ENCODE assay signal across 19 cellular contexts in genomic region chr12:78725951-78726550, GRCh38.
A peak's percentile ranks its signal among the peaks of the same experiment; 100 is the strongest.
DNase-seq lines count a peak whose midpoint lies in the region; ATAC-seq and TF ChIP-seq lines count a peak whose summit lies in the region.
"Had no signal": no experiment of that assay in that cellular context is flagged by ENCODE, and none has a peak within 500 bp of the region (broad histone marks: within the 10 kb centered on the region; RNA-seq: fewer than 3 reads in every experiment).

No MANE protein-coding gene starts in this region.

- peak overlapping the region; percentile 71 for H3K27ac ChIP-seq in VCaP
- H3K27ac ChIP-seq in neuronal stem cell (replicated peaks; ENCODE audit: low read length) = no peak overlapping the region
- H3K27ac ChIP-seq in brain microvascular endothelial cell = no peak overlapping the region
- H3K27ac ChIP-seq: body of pancreas, gastrocnemius medialis, tibial artery had no signal

- no peaks in the 10 kb centered on the region for H3K9me3 ChIP-seq in neuronal stem cell (replicated peaks in 1 of 2; ENCODE audit: control insufficient read depth in 2 of 2, insufficient read depth in 1 of 2, low read depth in 1 of 2, low read length in 2 of 2)
- H3K9me3 ChIP-seq: body of pancreas, gastrocnemius medialis, tibial artery had no signal

- H3K79me1 ChIP-seq in neuronal stem cell (ENCODE audit: low read depth, low read length) = no peaks in the 10 kb centered on the region

- no peak for TF ChIP-seq CTCF in VCaP (conservative IDR thresholded peaks at IDR 0.05)
- no peak for TF ChIP-seq CTCF in brain microvascular endothelial cell (IDR thresholded peaks at IDR 0.05; ENCODE audit: low read depth, low read length, missing control alignments)

- POLR2A ChIA-PET in activated CD4-positive, alpha-beta T cell treated with anti-CD3 and anti-CD28 coated beads, Interleukin-2, amount 10 ng/mL, durations not matched to agents 7 days and 5 days (lab: Charles Lee) = no interaction called here

- no peak overlapping the region for H3K4me3 Mint-ChIP-seq in activated CD4-positive, alpha-beta T cell treated with anti-CD3 and anti-CD28 coated beads, Interleukin-2, amount 10 ng/mL, durations not matched to agents 7 days and 5 days
- H3K4me3 Mint-ChIP-seq: activated B cell treated with CpG ODN at 0.5 μM for 24 hours; activated naive CD8-positive, alpha-beta T cell treated with anti-CD3 and anti-CD28 coated beads for 36 hours; dendritic cell treated with granulocyte-macrophage colony-stimulating factor and Interleukin-4, amounts not matched to agents 40 ng/mL and 50 ng/mL, for 4 days had no signal

- peaks cover 1 to 5% of the 10 kb centered on the region in 2 donors for H3K4me1 ChIP-seq in neuronal stem cell (ENCODE audit: control insufficient read depth in 2 of 2, insufficient read depth in 1 of 2, low read depth in 1 of 2, low read length in 2 of 2)
- H3K4me1 ChIP-seq: body of pancreas, gastrocnemius medialis, tibial artery had no signal

- H4K91ac ChIP-seq in neuronal stem cell (ENCODE audit: low read depth, low read length, poor library complexity) = no peak overlapping the region

- H3K23ac ChIP-seq in neuronal stem cell (ENCODE audit: low read depth, low read length, poor library complexity) = no peak overlapping the region

- in situ Hi-C loops in brain microvascular endothelial cell (cut with HindIII; ENCODE audit: low pct_ligation_motif_present, low sequenced_read_pairs) = no loop called here

- H3K9ac ChIP-seq in neuronal stem cell (ENCODE audit: low read depth, low read length, poor library complexity) = no peak overlapping the region

- no peak overlapping the region for H3K27ac Mint-ChIP-seq in activated CD4-positive, alpha-beta T cell treated with anti-CD3 and anti-CD28 coated beads, Interleukin-2, amount 10 ng/mL, durations not matched to agents 7 days and 5 days
- H3K27ac Mint-ChIP-seq: activated B cell treated with CpG ODN at 0.5 μM for 24 hours; activated naive CD8-positive, alpha-beta T cell treated with anti-CD3 and anti-CD28 coated beads for 36 hours; dendritic cell treated with granulocyte-macrophage colony-stimulating factor and Interleukin-4, amounts not matched to agents 40 ng/mL and 50 ng/mL, for 4 days had no signal

- H3K4ac ChIP-seq in neuronal stem cell (ENCODE audit: low read length) = no peak overlapping the region

- CTCF ChIA-PET in activated CD4-positive, alpha-beta T cell treated with anti-CD3 and anti-CD28 coated beads, Interleukin-2, amount 10 ng/mL, durations not matched to agents 7 days and 5 days (lab: Charles Lee) = no interaction called here

- no peak overlapping the region for H3K18ac ChIP-seq in neuronal stem cell (ENCODE audit: low read length)

- ATAC-seq in GM18868 (IDR thresholded peaks at IDR 0.05; ENCODE audit: unreplicated experiment) = no peak
- ATAC-seq: body of pancreas, gastrocnemius medialis, right cardiac atrium had no signal

- H2BK5ac ChIP-seq in neuronal stem cell (ENCODE audit: low read length) = no peak overlapping the region

- no peaks in the 10 kb centered on the region for H3K27me3 Mint-ChIP-seq in activated CD4-positive, alpha-beta T cell treated with anti-CD3 and anti-CD28 coated beads, Interleukin-2, amount 10 ng/mL, durations not matched to agents 7 days and 5 days
- H3K27me3 Mint-ChIP-seq: activated B cell treated with CpG ODN at 0.5 μM for 24 hours; activated naive CD8-positive, alpha-beta T cell treated with anti-CD3 and anti-CD28 coated beads for 36 hours; dendritic cell treated with granulocyte-macrophage colony-stimulating factor and Interleukin-4, amounts not matched to agents 40 ng/mL and 50 ng/mL, for 4 days had no signal

- H3K36me3 ChIP-seq in neuronal stem cell (replicated peaks in 1 of 2; ENCODE audit: control insufficient read depth in 2 of 2, insufficient read depth in 2 of 2, low read length in 2 of 2) = no peaks in the 10 kb centered on the region
- H3K36me3 ChIP-seq in brain microvascular endothelial cell (replicated peaks) = no peaks in the 10 kb centered on the region
- H3K36me3 ChIP-seq: gastrocnemius medialis, tibial artery had no signal

- H3K27me3 ChIP-seq in neuronal stem cell (ENCODE audit: control insufficient read depth in 3 of 3, insufficient read depth in 3 of 3, low read depth in 1 of 3, low read length in 3 of 3) = no peaks in the 10 kb centered on the region
- H3K27me3 ChIP-seq in brain microvascular endothelial cell (replicated peaks) = no peaks in the 10 kb centered on the region
- H3K27me3 ChIP-seq: body of pancreas, gastrocnemius medialis, tibial artery had no signal

- H3K14ac ChIP-seq in neuronal stem cell (ENCODE audit: low read length) = no peak overlapping the region

- no CpG with 5 or more reads among the region's 3 CpGs for WGBS in neuronal stem cell (ENCODE audit: extremely low coverage in 2 of 2, insufficient read length in 2 of 2, insufficient replicate concordance in 1 of 2), 2 donors

- H3K36me3 Mint-ChIP-seq in activated CD4-positive, alpha-beta T cell treated with anti-CD3 and anti-CD28 coated beads, Interleukin-2, amount 10 ng/mL, durations not matched to agents 7 days and 5 days (ENCODE audit: low read depth) = no peaks in the 10 kb centered on the region
- H3K36me3 Mint-ChIP-seq: activated naive CD8-positive, alpha-beta T cell treated with anti-CD3 and anti-CD28 coated beads for 36 hours had no signal

- H3K4me3 ChIP-seq in neuronal stem cell (ENCODE audit: low read length in 2 of 2) = no peak overlapping the region
- no peak overlapping the region for H3K4me3 ChIP-seq in brain microvascular endothelial cell (ENCODE audit: low read depth, low read length)
- H3K4me3 ChIP-seq: body of pancreas, gastrocnemius medialis, tibial artery had no signal

- no peak overlapping the region for H2AK5ac ChIP-seq in neuronal stem cell (ENCODE audit: low read depth, low read length)

- peak overlapping the region; percentile 41 for H2AFZ ChIP-seq in neuronal stem cell (ENCODE audit: low read length)

- no peak overlapping the region for H4K8ac ChIP-seq in neuronal stem cell (ENCODE audit: low read depth, low read length)

- peak; percentile 31 for DNase-seq in NCI-H1436 (lab: John Stamatoyannopoulos, UW)
- DNase-seq in NCI-H1436 treated with DMSO at 0.1 percent for 48 hours (lab: John Stamatoyannopoulos, UW) = no peak
- peak; percentile 20 for DNase-seq in NCI-H1092 treated with DMSO at 0.1 percent for 48 hours (lab: John Stamatoyannopoulos, UW)
- DNase-seq in neuronal stem cell (ENCODE audit: low spot score) = no peak
- no peak for DNase-seq in activated CD4-positive, alpha-beta T cell treated with anti-CD3 and anti-CD28 coated beads, Interleukin-2, amount 10 ng/mL, durations not matched to agents 7 days and 5 days
- DNase-seq in brain microvascular endothelial cell = no peak
- DNase-seq: activated B cell treated with CpG ODN at 0.5 μM for 24 hours; activated naive CD8-positive, alpha-beta T cell treated with anti-CD3 and anti-CD28 coated beads for 36 hours; body of pancreas; C1 segment of cervical spinal cord; DND-41; gastrocnemius medialis; NCI-H446 treated with DMSO at 0.1 percent for 48 hours; right cardiac atrium; stimulated activated naive CD4-positive, alpha-beta T cell; tibial artery had no signal

- no peak overlapping the region for H2BK15ac ChIP-seq in neuronal stem cell (ENCODE audit: low read length)

- no peaks in the 10 kb centered on the region for H3K4me1 Mint-ChIP-seq in activated CD4-positive, alpha-beta T cell treated with anti-CD3 and anti-CD28 coated beads, Interleukin-2, amount 10 ng/mL, durations not matched to agents 7 days and 5 days
- H3K4me1 Mint-ChIP-seq: activated B cell treated with CpG ODN at 0.5 μM for 24 hours; activated naive CD8-positive, alpha-beta T cell treated with anti-CD3 and anti-CD28 coated beads for 36 hours had no signal

- H3K4me2 ChIP-seq in neuronal stem cell (ENCODE audit: insufficient read depth, low read length, poor library complexity, severe bottlenecking) = no peak overlapping the region

- no peak overlapping the region for H2BK120ac ChIP-seq in neuronal stem cell (ENCODE audit: low read depth, low read length)

- H2BK12ac ChIP-seq in neuronal stem cell (ENCODE audit: low read length) = no peak overlapping the region

- no peaks in the 10 kb centered on the region for H3K9me3 Mint-ChIP-seq in activated CD4-positive, alpha-beta T cell treated with anti-CD3 and anti-CD28 coated beads, Interleukin-2, amount 10 ng/mL, durations not matched to agents 7 days and 5 days
- H3K9me3 Mint-ChIP-seq: activated B cell treated with CpG ODN at 0.5 μM for 24 hours; activated naive CD8-positive, alpha-beta T cell treated with anti-CD3 and anti-CD28 coated beads for 36 hours; dendritic cell treated with granulocyte-macrophage colony-stimulating factor and Interleukin-4, amounts not matched to agents 40 ng/mL and 50 ng/mL, for 4 days had no signal

Comparison
In these comparisons a context has a peak if more than half of its experiments do, and no peak if none do; other contexts are left out.
1. DNase-seq: peak in NCI-H1436 (single experiment) and NCI-H1092 treated with DMSO at 0.1 percent for 48 hours (single experiment); none in NCI-H1436 treated with DMSO at 0.1 percent for 48 hours (single experiment), neuronal stem cell (single experiment), activated CD4-positive, alpha-beta T cell treated with anti-CD3 and anti-CD28 coated beads, Interleukin-2, amount 10 ng/mL, durations not matched to agents 7 days and 5 days (single experiment) and brain microvascular endothelial cell (single experiment).